14 cellular contexts compared by ENCODE assay signal in genomic region chr12:47311514-47311913, GRCh38.
"Had no signal": no experiment of that assay in that cellular context is flagged by ENCODE, and none has a peak within 500 bp of the region (broad histone marks: within the 10 kb centered on the region; RNA-seq: fewer than 3 reads in every experiment).

No MANE protein-coding gene starts in this region.

- H3K9me3 Mint-ChIP-seq: effector memory CD8-positive, alpha-beta T cell; nephron had no signal

- H3K36me3 ChIP-seq: adrenal gland, cardiac muscle cell, esophagus squamous epithelium, sigmoid colon, tibial nerve had no signal

- H3K9ac ChIP-seq: parathyroid adenoma had no signal

- H3K27ac Mint-ChIP-seq: activated T-helper 1 cell treated with anti-CD3 and anti-CD28 coated beads, Interleukin-12 subunit alpha, Interleukin-12 subunit beta, Interleukin-2, Interleukin-4 antibody, amounts not matched to agents 30 ng/mL and 10 ng/mL and 1 ng/mL, durations not matched to agents 14 hours and 24 hours and 36 hours; effector memory CD8-positive, alpha-beta T cell; nephron; T-helper 2 cell treated with Interferon-gamma antibody and Interleukin-4, amounts not matched to agents 5 μg/mL and 100 μg/mL, for 36 hours had no signal

- ATAC-seq: effector memory CD8-positive, alpha-beta T cell had no signal

- H2AFZ ChIP-seq: parathyroid adenoma had no signal

- H3K4me3 ChIP-seq: adrenal gland, cardiac muscle cell, esophagus squamous epithelium, sigmoid colon, tibial nerve had no signal

- H3K79me2 ChIP-seq: parathyroid adenoma had no signal

- H3K9me3 ChIP-seq: adrenal gland, esophagus squamous epithelium, sigmoid colon, tibial nerve had no signal

- H3K27me3 ChIP-seq: adrenal gland, cardiac muscle cell, esophagus squamous epithelium, sigmoid colon, tibial nerve had no signal

- H3K27me3 Mint-ChIP-seq: effector memory CD8-positive, alpha-beta T cell had no signal

- DNase-seq: activated CD4-positive, alpha-beta T cell treated with anti-CD3 and anti-CD28 coated beads for 4 hours; activated naive CD4-positive, alpha-beta T cell treated with Interleukin-2 at 50 U/mL for 16 hours; adrenal gland; effector memory CD8-positive, alpha-beta T cell; esophagus squamous epithelium; sigmoid colon; stimulated activated CD4-positive, alpha-beta T cell treated with anti-CD3 and anti-CD28 coated beads, Interleukin-4, amount 100 ng/mL, for 24 hours; stimulated activated naive CD4-positive, alpha-beta T cell had no signal

- H3K4me1 ChIP-seq: parathyroid adenoma had no signal

- H3K4me3 Mint-ChIP-seq: activated T-helper 1 cell treated with anti-CD3 and anti-CD28 coated beads, Interleukin-12 subunit alpha, Interleukin-12 subunit beta, Interleukin-2, Interleukin-4 antibody, amounts not matched to agents 30 ng/mL and 10 ng/mL and 1 ng/mL, durations not matched to agents 14 hours and 24 hours and 36 hours; effector memory CD8-positive, alpha-beta T cell; nephron; T-helper 2 cell treated with Interferon-gamma antibody and Interleukin-4, amounts not matched to agents 5 μg/mL and 100 μg/mL, for 36 hours had no signal

- H3K27ac ChIP-seq: adrenal gland, cardiac muscle cell, esophagus squamous epithelium, parathyroid adenoma, sigmoid colon, tibial nerve had no signal
